16 cellular contexts compared by ENCODE assay signal in the genomic region with DNA sequence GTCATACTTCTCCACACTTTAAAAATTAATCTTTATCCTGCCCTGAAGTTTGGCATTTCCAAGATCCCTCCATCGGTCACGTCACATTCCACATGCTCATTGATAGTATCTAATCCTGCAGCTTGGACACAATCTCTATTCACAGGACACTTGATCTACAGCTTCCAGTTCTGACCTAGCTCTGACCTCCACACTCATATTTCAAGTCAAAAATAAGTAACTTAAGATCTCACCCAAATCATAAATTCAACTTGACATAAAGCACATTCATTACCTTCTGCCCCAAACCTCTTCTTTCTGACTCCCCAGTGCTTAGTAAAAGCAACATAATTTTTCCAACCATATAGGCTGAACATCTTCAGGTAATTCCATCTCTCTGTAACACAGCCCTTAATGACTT.
DNase-seq lines count a peak whose midpoint lies in the region; ATAC-seq and TF ChIP-seq lines count a peak whose summit lies in the region.
"Had no signal": no experiment of that assay in that cellular context is flagged by ENCODE, and none has a peak within 500 bp of the region (broad histone marks: within the 10 kb centered on the region; RNA-seq: fewer than 3 reads in every experiment).

No MANE protein-coding gene starts in this region.

- intact Hi-C loops in upper lobe of right lung (cut with DNase I), result no loop called here

- H3K9me3 Mint-ChIP-seq in mesothelial cell of epicardium (peaks cover 11% of the 10 kb centered on the region), type B pancreatic cell (peaks cover 5% of the 10 kb centered on the region)
- H3K9me3 Mint-ChIP-seq: H9 had no signal

- H3K36me3 Mint-ChIP-seq in mesothelial cell of epicardium (peaks cover 7% of the 10 kb centered on the region), type B pancreatic cell (no peaks in the 10 kb centered on the region)
- H3K36me3 Mint-ChIP-seq: CD8-positive, alpha-beta T cell had no signal

- H2AFZ ChIP-seq in SK-N-SH (ENCODE audit: low read depth), result no peak overlapping the region

- H3K36me3 ChIP-seq in SK-N-SH (replicated peaks in 1 of 2; ENCODE audit: control insufficient read depth in 1 of 2, insufficient read depth in 2 of 2, low read length in 1 of 2) (no peaks in the 10 kb centered on the region), upper lobe of right lung (no peaks in the 10 kb centered on the region)
- H3K36me3 ChIP-seq: BLaER1 treated with 17β-estradiol and CSF1 and Interleukin-3, amounts not matched to agents 10 nM and 100 nM had no signal

- TF ChIP-seq RAD21 in Ishikawa (IDR thresholded peaks at IDR 0.05; ENCODE audit: low read depth) (no peak), SK-N-SH (IDR thresholded peaks at IDR 0.05; ENCODE audit: low read length) (no peak)

- H3K4me2 ChIP-seq in SK-N-SH, result no peak overlapping the region
- H3K4me2 ChIP-seq: BLaER1 treated with 17β-estradiol and CSF1 and Interleukin-3, amounts not matched to agents 10 nM and 100 nM had no signal

- TF ChIP-seq CTCF in SK-N-SH (IDR thresholded peaks at IDR 0.05) (no peak), mesothelial cell of epicardium (IDR thresholded peaks at IDR 0.05; ENCODE audit: unreplicated experiment) (no peak), type B pancreatic cell (conservative IDR thresholded peaks at IDR 0.05) (no peak), upper lobe of right lung (IDR thresholded peaks at IDR 0.05) (no peak)

- H3K27ac ChIP-seq in SK-N-SH (ENCODE audit: low read depth in 2 of 2, low read length in 1 of 2), result no peak overlapping the region
- no peak overlapping the region for H3K27ac ChIP-seq in upper lobe of right lung
- H3K27ac ChIP-seq: BLaER1 treated with 17β-estradiol and CSF1 and Interleukin-3, amounts not matched to agents 10 nM and 100 nM had no signal

- H3K27me3 Mint-ChIP-seq in mesothelial cell of epicardium (ENCODE audit: low read depth) (no peaks in the 10 kb centered on the region), type B pancreatic cell (no peaks in the 10 kb centered on the region)
- H3K27me3 Mint-ChIP-seq: B cell had no signal

- H3K9me3 ChIP-seq in SK-N-SH (no peaks in the 10 kb centered on the region), upper lobe of right lung (no peaks in the 10 kb centered on the region)
- H3K9me3 ChIP-seq: BLaER1 treated with 17β-estradiol and CSF1 and Interleukin-3, amounts not matched to agents 10 nM and 100 nM had no signal

- no peaks in the 10 kb centered on the region for H3K9me2 ChIP-seq in SK-N-SH

- H3K4me3 Mint-ChIP-seq in mesothelial cell of epicardium, result no peak overlapping the region
- H3K4me3 Mint-ChIP-seq in type B pancreatic cell, result peak overlapping the region; percentile 2
- H3K4me3 Mint-ChIP-seq: B cell; CD8-positive, alpha-beta T cell; H9 had no signal

- no peak for ATAC-seq in upper lobe of right lung
- no peak for ATAC-seq in HG03039 (IDR thresholded peaks at IDR 0.05; ENCODE audit: unreplicated experiment)
- ATAC-seq: CD8-positive, alpha-beta T cell; GM12878 had no signal

- TF ChIP-seq EP300 in Ishikawa (IDR thresholded peaks at IDR 0.05; ENCODE audit: borderline replicate concordance), result no peak
- no peak for TF ChIP-seq EP300 in SK-N-SH (IDR thresholded peaks at IDR 0.05; ENCODE audit: borderline replicate concordance in 1 of 2, low read depth in 1 of 2, low read length in 1 of 2)

- no peaks in the 10 kb centered on the region for H3K79me2 ChIP-seq in SK-N-SH (ENCODE audit: insufficient read depth)

- WGBS in SK-N-SH (ENCODE audit: low lambda C conversion rate), result 95% methylated on average over 2 of the region's 2 CpGs

- POLR2A ChIA-PET in SK-N-SH (lab: Yijun Ruan, JAX), result no interaction called here

- no peak overlapping the region for H3K9ac ChIP-seq in SK-N-SH
- H3K9ac ChIP-seq: BLaER1 treated with 17β-estradiol and CSF1 and Interleukin-3, amounts not matched to agents 10 nM and 100 nM had no signal

- no peaks in the 10 kb centered on the region for H3F3A ChIP-seq in SK-N-SH (replicated peaks; ENCODE audit: insufficient read depth)

- DNase-seq in SK-N-SH (no peak), mesothelial cell of epicardium (ENCODE audit: low spot score in 2 of 2, unreplicated experiment in 2 of 2) (no peak), type B pancreatic cell (ENCODE audit: extremely low spot score, unreplicated experiment) (no peak), NK-92 (lab: John Stamatoyannopoulos, UW; ENCODE audit: unreplicated experiment) (no peak), upper lobe of right lung (no peak)
- DNase-seq: CD8-positive, alpha-beta T cell; DMS 273 treated with DMSO at 0.1 percent for 48 hours; DMS53; DND-41; EL; H9 had no signal

- peak overlapping the region; percentile 18 for H3K27ac Mint-ChIP-seq in mesothelial cell of epicardium
- H3K27ac Mint-ChIP-seq in type B pancreatic cell, result peak overlapping the region; percentile 18
- H3K27ac Mint-ChIP-seq: B cell; CD8-positive, alpha-beta T cell; H9 had no signal

- H3K4me1 Mint-ChIP-seq in mesothelial cell of epicardium (peaks cover 58% of the 10 kb centered on the region), type B pancreatic cell (ENCODE audit: unreplicated experiment) (peaks cover 30% of the 10 kb centered on the region)
- H3K4me1 Mint-ChIP-seq: B cell had no signal

- H3K4me1 ChIP-seq in SK-N-SH (ENCODE audit: control insufficient read depth in 1 of 2, insufficient read depth in 2 of 2, low read depth in 1 of 2, low read length in 1 of 2) (peaks cover 0 to 6% of the 10 kb centered on the region in 2 experiments; a peak in 2 of 4 replicates), upper lobe of right lung (peaks cover 3% of the 10 kb centered on the region)
- H3K4me1 ChIP-seq: BLaER1 treated with 17β-estradiol and CSF1 and Interleukin-3, amounts not matched to agents 10 nM and 100 nM had no signal

- CTCF ChIA-PET in SK-N-SH (lab: Yijun Ruan, JAX), result no interaction called here

- H3K27me3 ChIP-seq in SK-N-SH (ENCODE audit: insufficient read depth), result no peaks in the 10 kb centered on the region
- H3K27me3 ChIP-seq in upper lobe of right lung, result no peaks in the 10 kb centered on the region
- H3K27me3 ChIP-seq: BLaER1 treated with 17β-estradiol and CSF1 and Interleukin-3, amounts not matched to agents 10 nM and 100 nM had no signal

- no peaks in the 10 kb centered on the region for H4K20me1 ChIP-seq in SK-N-SH (ENCODE audit: insufficient read depth)
- H4K20me1 ChIP-seq: BLaER1 treated with 17β-estradiol and CSF1 and Interleukin-3, amounts not matched to agents 10 nM and 100 nM had no signal

- H3K4me3 ChIP-seq in SK-N-SH (ENCODE audit: low read depth in 2 of 2, low read length in 1 of 2) (no peak overlapping the region), upper lobe of right lung (no peak overlapping the region)
- H3K4me3 ChIP-seq: BLaER1 treated with 17β-estradiol and CSF1 and Interleukin-3, amounts not matched to agents 10 nM and 100 nM; GM12878 had no signal

TF ChIP-seq in Ishikawa, 13 proteins besides CTCF, POLR2A, EP300 and RAD21 (continues in another document):
- TF ChIP-seq TEAD4 (IDR thresholded peaks at IDR 0.05) (peak; percentile 34), REST (IDR thresholded peaks at IDR 0.05; ENCODE audit: low read depth) (no peak), CREB1 (IDR thresholded peaks at IDR 0.05; ENCODE audit: low read depth) (no peak)

TF ChIP-seq in SK-N-SH, 30 proteins besides CTCF, POLR2A, EP300 and RAD21:
- no peak for TF ChIP-seq IRF3 (IDR thresholded peaks at IDR 0.05; ENCODE audit: low read depth, low read length)
- TF ChIP-seq, protein P1, sequence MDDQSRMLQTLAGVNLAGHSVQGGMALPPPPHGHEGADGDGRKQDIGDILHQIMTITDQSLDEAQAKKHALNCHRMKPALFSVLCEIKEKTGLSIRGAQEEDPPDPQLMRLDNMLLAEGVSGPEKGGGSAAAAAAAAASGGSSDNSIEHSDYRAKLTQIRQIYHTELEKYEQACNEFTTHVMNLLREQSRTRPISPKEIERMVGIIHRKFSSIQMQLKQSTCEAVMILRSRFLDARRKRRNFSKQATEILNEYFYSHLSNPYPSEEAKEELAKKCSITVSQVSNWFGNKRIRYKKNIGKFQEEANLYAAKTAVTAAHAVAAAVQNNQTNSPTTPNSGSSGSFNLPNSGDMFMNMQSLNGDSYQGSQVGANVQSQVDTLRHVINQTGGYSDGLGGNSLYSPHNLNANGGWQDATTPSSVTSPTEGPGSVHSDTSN (IDR thresholded peaks at IDR 0.05), result peak; percentile 22; the same call in 1 of the 2 replicates
- no peak for TF ChIP-seq RCOR1 (IDR thresholded peaks at IDR 0.05; ENCODE audit: low read length)
- TF ChIP-seq NRF1 (IDR thresholded peaks at IDR 0.05; ENCODE audit: low read depth, low read length), result no peak
- no peak for TF ChIP-seq MEF2A (IDR thresholded peaks at IDR 0.05; ENCODE audit: borderline replicate concordance, low read depth)
- TF ChIP-seq ELF1 (IDR thresholded peaks at IDR 0.05), result no peak
